In genomic region chr12:6383572-6384498, GRCh38 we compare ENCODE assay signal across 8 cellular contexts. TPM values are rescaled to one million over a fixed set of nuclear protein-coding genes. Genes with fewer than 3 reads are reported as not detected.
DNase-seq lines count a peak whose midpoint lies in the region; ATAC-seq and TF ChIP-seq lines count a peak whose summit lies in the region.

Gene LTBR, plus strand, starts transcription at chr12:6384162. Its CDS starts 197 bp downstream, at chr12:6384359.

- H3K27me3 Mint-ChIP-seq in osteocyte (ENCODE audit: unreplicated experiment), result peaks cover 2% of the 10 kb centered on the region

- H3K9me3 Mint-ChIP-seq in osteocyte (ENCODE audit: unreplicated experiment), result no peaks in the 10 kb centered on the region

- intact Hi-C loops in head of caudate nucleus (cut with DNase I), result no loop called here

- DNase-seq in EH (ENCODE audit: low read depth) (peak; percentile 96), NCI-H146 (lab: John Stamatoyannopoulos, UW) (peak; percentile 94), amniotic stem cell (lab: John Stamatoyannopoulos, UW) (peak; percentile 89), head of caudate nucleus (peak; percentile 56 to 92 (median 81)), osteocyte (ENCODE audit: extremely low spot score, unreplicated experiment) (no peak), RPMI8226 (no peak)

- no peak for ATAC-seq in HG03095 (IDR thresholded peaks at IDR 0.05; ENCODE audit: unreplicated experiment)
- ATAC-seq in HG02588 (IDR thresholded peaks at IDR 0.05; ENCODE audit: unreplicated experiment), result no peak

- H3K36me3 Mint-ChIP-seq in osteocyte (ENCODE audit: unreplicated experiment), result no peaks in the 10 kb centered on the region

- peaks cover 23% of the 10 kb centered on the region for H3K4me1 Mint-ChIP-seq in osteocyte (ENCODE audit: unreplicated experiment)

- no peak within 1 kb of the TSS for H3K4me3 Mint-ChIP-seq in osteocyte (ENCODE audit: unreplicated experiment)

- TF ChIP-seq CTCF in osteocyte (IDR thresholded peaks at IDR 0.05), result no peak

- H3K27ac Mint-ChIP-seq in osteocyte (ENCODE audit: unreplicated experiment), result no peak within 1 kb of the TSS

RNA-seq across cellular contexts. Expression of gene LTBR, which starts in this region (rescaled TPM):
- total RNA-seq in osteocyte, result 16.4 and 17.0 TPM in 2 replicates

Comparison
In these comparisons a context has a peak if more than half of its experiments do, and no peak if none do; other contexts are left out.
1. DNase-seq: peak in EH (single experiment), NCI-H146 (single experiment), amniotic stem cell (single experiment) and head of caudate nucleus (42 of 42); none in osteocyte (single experiment) and RPMI8226 (single experiment).